ENCODE assay signal across 13 cellular contexts in genomic region chr3:64954995-64955636, GRCh38.
DNase-seq lines count a peak whose midpoint lies in the region; ATAC-seq and TF ChIP-seq lines count a peak whose summit lies in the region.
"Had no signal": no experiment of that assay in that cellular context is flagged by ENCODE, and none has a peak within 500 bp of the region (broad histone marks: within the 10 kb centered on the region; RNA-seq: fewer than 3 reads in every experiment).

No MANE protein-coding gene starts in this region.

- no peaks in the 10 kb centered on the region for H3K9me2 ChIP-seq in hepatocyte (replicated peaks; ENCODE audit: insufficient read depth)

- no peaks in the 10 kb centered on the region for H3K9me3 ChIP-seq in hepatocyte (ENCODE audit: low read depth)

- no peak for TF ChIP-seq CTCF in hepatocyte (IDR thresholded peaks at IDR 0.05; ENCODE audit: poor library complexity)

- peaks cover 14% of the 10 kb centered on the region for H3K4me1 ChIP-seq in hepatocyte (ENCODE audit: insufficient read depth)

- no peak for ATAC-seq in GM21723 (IDR thresholded peaks at IDR 0.05; ENCODE audit: unreplicated experiment)
- ATAC-seq: activated CD8-positive, alpha-beta T cell treated with anti-CD3 and anti-CD28 coated beads, Interleukin-2, amount 10 ng/mL, durations not matched to agents 7 days and 5 days; naive thymus-derived CD8-positive, alpha-beta T cell had no signal

- H3K4me3 ChIP-seq in hepatocyte = no peak overlapping the region

- 50% methylated on average over 4 of the region's 4 CpGs for WGBS in hepatocyte (ENCODE audit: low lambda C conversion rate, missing lambda C conversion rate)

- DNase-seq in HT1080 (ENCODE audit: low read depth) (peak; percentile 6), UCSD-AML1 (lab: John Stamatoyannopoulos, UW; ENCODE audit: unreplicated experiment) (peak; percentile 45), hepatocyte (ENCODE audit: low spot score) (no peak), pulmonary artery endothelial cell (ENCODE audit: low read depth, low spot score) (peak; percentile 68), NCI-H774 (lab: John Stamatoyannopoulos, UW) (no peak), NCI-H1694 treated with DMSO at 0.1 percent for 48 hours (lab: John Stamatoyannopoulos, UW) (no peak), activated gamma-delta T cell treated with Interleukin-2 at 50 U/mL for 16 hours (no peak)
- DNase-seq: activated CD8-positive, alpha-beta T cell treated with anti-CD3 and anti-CD28 coated beads, Interleukin-2, amount 10 ng/mL, durations not matched to agents 7 days and 5 days; activated naive CD4-positive, alpha-beta T cell; cerebellar nuclear complex; GOT3; naive thymus-derived CD8-positive, alpha-beta T cell had no signal

- no peak overlapping the region for H3K4me2 ChIP-seq in hepatocyte

- no peaks in the 10 kb centered on the region for H3K27me3 ChIP-seq in hepatocyte

- H2AFZ ChIP-seq in hepatocyte = no peak overlapping the region

- H3K36me3 ChIP-seq in hepatocyte (replicated peaks; ENCODE audit: insufficient read depth, low read depth) = no peaks in the 10 kb centered on the region

- H4K20me1 ChIP-seq in hepatocyte (ENCODE audit: insufficient read depth, poor library complexity, severe bottlenecking) = no peaks in the 10 kb centered on the region

- H3K27ac ChIP-seq in hepatocyte = peak overlapping the region; percentile 39

- no peaks in the 10 kb centered on the region for H3K79me2 ChIP-seq in hepatocyte

Comparison
In these comparisons a context has a peak if more than half of its experiments do, and no peak if none do; other contexts are left out.
1. DNase-seq: peak in HT1080 (single experiment), UCSD-AML1 (single experiment) and pulmonary artery endothelial cell (single experiment); none in hepatocyte (single experiment), NCI-H774 (single experiment), NCI-H1694 treated with DMSO at 0.1 percent for 48 hours (single experiment) and activated gamma-delta T cell treated with Interleukin-2 at 50 U/mL for 16 hours (single experiment).